In genomic region chr22:16819249-16819648, GRCh38 we compare ENCODE assay signal across 18 cellular contexts. TPM values are rescaled to one million over a fixed set of nuclear protein-coding genes. Genes with fewer than 3 reads are reported as not detected.
"Had no signal": no experiment of that assay in that cellular context is flagged by ENCODE, and none has a peak within 500 bp of the region (broad histone marks: within the 10 kb centered on the region; RNA-seq: fewer than 3 reads in every experiment).

No MANE protein-coding gene starts in this region.

- H3K27ac ChIP-seq: suprapubic skin, upper lobe of left lung had no signal

- H3K27me3 ChIP-seq: suprapubic skin, upper lobe of left lung had no signal

- H3K4me1 ChIP-seq: suprapubic skin, upper lobe of left lung had no signal

- H3K4me3 ChIP-seq: lung, suprapubic skin, upper lobe of left lung had no signal

- H3K9me3 ChIP-seq: upper lobe of left lung had no signal

- ATAC-seq: activated CD4-positive, CD25-positive, alpha-beta regulatory T cell treated with anti-CD3 and anti-CD28 coated beads, Interleukin-2, amount 50 U/mL, for 24 hours; activated naive CD4-positive, alpha-beta T cell treated with anti-CD3 and anti-CD28 coated beads, Interleukin-2, amount 50 U/mL, for 72 hours; left colon; naive thymus-derived CD8-positive, alpha-beta T cell had no signal

- DNase-seq: activated effector memory CD4-positive, alpha-beta T cell treated with anti-CD3 and anti-CD28 coated beads, Interleukin-2, amount 50 U/mL, for 16 hours; activated T-cell treated with anti-CD3 and anti-CD28 coated beads, Interleukin-2, amount 50 U/mL, for 24 hours; amniotic stem cell; dermis blood vessel endothelial cell; endodermal cell; erythroblast; foreskin fibroblast; head of caudate nucleus; left colon; naive thymus-derived CD8-positive, alpha-beta T cell; stimulated activated CD4-positive, alpha-beta T cell treated with anti-CD3 and anti-CD28 coated beads, Interleukin-12 subunit alpha, Interleukin-12 subunit beta, amount 100 ng/mL, for 4 hours; stimulated activated naive CD4-positive, alpha-beta T cell treated with Interleukin-2 at 50 U/mL for 16 hours; upper lobe of left lung had no signal

- H3K36me3 ChIP-seq: suprapubic skin, upper lobe of left lung had no signal

RNA-seq across cellular contexts. Expression of gene XKR3, which starts 6.0 kb away (rescaled TPM):
- total RNA-seq: dermis blood vessel endothelial cell; endodermal cell; left colon; lung; naive thymus-derived CD8-positive, alpha-beta T cell; progenitor cell of endocrine pancreas; suprapubic skin; upper lobe of left lung had no signal
- polyA plus RNA-seq: naive thymus-derived CD8-positive, alpha-beta T cell had no signal
